ENCODE assay signal across 10 cellular contexts in the genomic region with DNA sequence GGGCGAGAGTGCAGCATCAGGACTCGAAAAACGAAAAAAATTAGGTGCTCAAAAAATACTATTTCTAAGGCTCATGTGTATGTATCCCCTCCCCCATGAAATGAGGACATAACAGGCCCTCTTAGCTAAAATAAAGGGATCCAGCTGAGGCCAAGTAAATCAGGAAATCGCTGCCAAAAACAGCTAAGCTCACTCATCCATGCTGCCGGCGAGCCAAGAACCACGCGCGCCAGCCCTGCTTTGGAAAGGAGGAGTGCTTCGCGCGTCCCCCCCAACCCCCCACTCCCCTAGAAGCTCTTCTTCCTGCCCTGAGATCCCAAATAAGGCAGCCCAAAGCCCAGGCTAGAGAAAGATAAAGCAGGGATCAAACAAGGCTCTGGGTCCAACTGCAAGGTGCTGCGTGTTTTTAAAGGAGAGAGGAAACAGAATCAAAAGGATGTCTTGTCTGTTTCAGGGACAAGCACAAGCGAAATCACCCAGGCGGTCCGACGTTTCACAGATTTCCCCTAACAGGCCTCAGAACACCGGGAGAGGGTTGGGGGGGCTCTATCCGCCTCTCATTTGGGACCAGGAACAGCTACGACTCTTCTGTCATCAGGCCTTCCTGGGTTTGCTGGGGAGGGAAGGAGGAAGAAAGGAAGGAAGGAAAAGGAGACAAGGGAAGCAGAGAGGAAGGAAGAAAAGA.
DNase-seq lines count a peak whose midpoint lies in the region; ATAC-seq, FAIRE-seq and TF ChIP-seq lines count a peak whose summit lies in the region.
"Had no signal": no experiment of that assay in that cellular context is flagged by ENCODE, and none has a peak within 500 bp of the region (broad histone marks: within the 10 kb centered on the region; RNA-seq: fewer than 3 reads in every experiment).

No MANE protein-coding gene starts in this region.

- H3K4me3 ChIP-seq in GM12878 (no peak overlapping the region), lung (no peak overlapping the region), thyroid gland (replicated peaks in 1 of 3) (no peak overlapping the region), foreskin fibroblast (ENCODE audit: low read depth in 1 of 2, low read length in 2 of 2) (no peak overlapping the region)

- TF ChIP-seq CTCF in GM12878 (IDR thresholded peaks at IDR 0.05 in 2 of 3, conservative IDR thresholded peaks at IDR 0.05 in 1 of 3; ENCODE audit: control insufficient read depth in 2 of 3, extremely low read depth in 1 of 3, insufficient read depth in 1 of 3, low read depth in 3 of 3, low read length in 3 of 3) (no peak), lung (IDR thresholded peaks at IDR 0.05; ENCODE audit: control extremely low read depth, extremely low read depth) (no peak), thyroid gland (IDR thresholded peaks at IDR 0.05) (no peak), foreskin fibroblast (IDR thresholded peaks at IDR 0.05; ENCODE audit: low read depth, low read length) (no peak)

- POLR2A ChIA-PET in GM12878 (lab: Charles Lee): no interaction called here

- CTCF ChIA-PET in GM12878 (lab: Yijun Ruan, JAX): interaction anchor here (1.0 kb wide), 1 partner anchor 29 kb away, joined by 3 read pairs; no protein-coding TSS in a partner anchor

- SMC1A ChIA-PET in GM12878 (lab: Charles Lee; ENCODE audit: uncharacterized antibody, unreplicated experiment): no interaction called here

- no peak for TF ChIP-seq EP300 in GM12878 (IDR thresholded peaks at IDR 0.05; ENCODE audit: borderline replicate concordance in 1 of 2, control insufficient read depth in 1 of 2, low read depth in 2 of 2, low read length in 2 of 2)

- H3K27me3 ChIP-seq in GM12878 (replicated peaks in 1 of 2; ENCODE audit: control insufficient read depth in 2 of 2, insufficient read depth in 2 of 2, low read length in 1 of 2) (no peaks in the 10 kb centered on the region), lung (ENCODE audit: control insufficient read depth, insufficient read depth) (no peaks in the 10 kb centered on the region), thyroid gland (no peaks in the 10 kb centered on the region)

- H3K36me3 ChIP-seq in GM12878 (ENCODE audit: control insufficient read depth in 2 of 2, insufficient read depth in 2 of 2, low read length in 1 of 2) (no peaks in the 10 kb centered on the region), lung (ENCODE audit: control insufficient read depth in 2 of 2, insufficient read depth in 2 of 2, low read length in 2 of 2) (no peaks in the 10 kb centered on the region), thyroid gland (no peaks in the 10 kb centered on the region)

- no peak for FAIRE-seq in GM12878 (lab: Jason Lieb, UNC)

- H3K27ac ChIP-seq in GM12878 (ENCODE audit: control insufficient read depth, insufficient read depth) (no peak overlapping the region), lung (ENCODE audit: low read depth in 1 of 2, low read length in 1 of 2) (no peak overlapping the region), thyroid gland (peak overlapping the region in 2 of 3 donors; percentile 62 to 68)

- H3K9me3 ChIP-seq in GM12878 (replicated peaks; ENCODE audit: control insufficient read depth, insufficient read depth, low read length) (no peaks in the 10 kb centered on the region; the same call in 2 of the 3 replicates), lung (ENCODE audit: control insufficient read depth in 2 of 2, insufficient read depth in 1 of 2, low read length in 1 of 2) (no peaks in the 10 kb centered on the region), thyroid gland (no peaks in the 10 kb centered on the region)

- peak overlapping the region; percentile 5 for H2AFZ ChIP-seq in GM12878 (ENCODE audit: control insufficient read depth, low read depth, low read length)

- DNase-seq in NCI-H1092 treated with DMSO at 0.1 percent for 48 hours (lab: John Stamatoyannopoulos, UW) (peak; percentile 94), GM12878 (ENCODE audit: low read depth, low spot score) (no peak), lung (ENCODE audit: low spot score) (peak; percentile 44), thyroid gland (peak; percentile 82 to 86), CD1c-positive myeloid dendritic cell (ENCODE audit: extremely low spot score) (no peak), foreskin fibroblast (no peak), middle frontal gyrus (ENCODE audit: extremely low spot score, low spot score) (no peak)
- DNase-seq: activated CD8-positive, alpha-beta memory T cell treated with anti-CD3 and anti-CD28 coated beads, Interleukin-2, amount 50 U/mL, for 4 hours; GOT3 had no signal

- no peak overlapping the region for H3K9ac ChIP-seq in GM12878 (ENCODE audit: control insufficient read depth, insufficient read depth, low read length)

- BruUV-seq in GM12878 (replicated peaks; lab: Mats Ljungman, UMichigan): no TSS peak

- peaks cover 2% of the 10 kb centered on the region; the same call in 1 of the 2 replicates for H3K4me1 ChIP-seq in GM12878 (ENCODE audit: control insufficient read depth, insufficient read depth, low read length)
- peaks cover 0 to 2% of the 10 kb centered on the region in 2 donors for H3K4me1 ChIP-seq in lung (ENCODE audit: control insufficient read depth in 2 of 2, insufficient read depth in 2 of 2, low read length in 2 of 2)
- peaks cover 34 to 38% of the 10 kb centered on the region in 2 donors for H3K4me1 ChIP-seq in thyroid gland

- TF ChIP-seq RAD21 in GM12878 (IDR thresholded peaks at IDR 0.05; ENCODE audit: insufficient read depth, low read depth, low read length): no peak

- WGBS in GM12878 (ENCODE audit: insufficient coverage, insufficient replicate concordance, low lambda C conversion rate, missing lambda C conversion rate): 18% methylated on average over 16 of the region's 20 CpGs
- WGBS in lung, 2 donors: 16 to 21% methylated on average over 20 of the region's 20 CpGs
- 3 to 8% methylated on average over 20 of the region's 20 CpGs for WGBS in thyroid gland, 2 donors

- TF ChIP-seq POLR2A in GM12878 (IDR thresholded peaks at IDR 0.05; ENCODE audit: low read depth, low read length): no peak
- no peak for TF ChIP-seq POLR2A in thyroid gland (IDR thresholded peaks at IDR 0.05)

- ATAC-seq in GM12878 (no peak), lung (ENCODE audit: insufficient read depth, low FRiP score) (no peak), GM21576 (IDR thresholded peaks at IDR 0.05; ENCODE audit: unreplicated experiment) (no peak)

- no peaks in the 10 kb centered on the region for H3K79me2 ChIP-seq in GM12878 (ENCODE audit: control insufficient read depth, insufficient read depth, low read length)

- H4K20me1 ChIP-seq in GM12878 (ENCODE audit: control insufficient read depth, insufficient read depth): no peaks in the 10 kb centered on the region

- RAD21 ChIA-PET in GM12878 (lab: Charles Lee; ENCODE audit: unreplicated experiment): interaction anchor here (1.0 kb wide), 1 partner anchor 395 kb away, joined by 3 read pairs; no protein-coding TSS in a partner anchor

- intact Hi-C loops in GM12878 (cut with micrococcal nuclease; ENCODE audit: unreplicated experiment) (loop anchor here (10.0 kb wide), 1 partner anchor 395 kb away; no protein-coding TSS in a partner anchor), thyroid gland (cut with DNase I) (no loop called here)

- no peak overlapping the region; the same call in 1 of the 2 replicates for H3K4me2 ChIP-seq in GM12878 (ENCODE audit: control insufficient read depth, insufficient read depth)

- in situ Hi-C loops in GM12878 (cut with MboI): no loop called here

TF ChIP-seq in GM12878, 131 proteins besides CTCF, POLR2A, EP300 and RAD21:
- TF ChIP-seq SIX5 (IDR thresholded peaks at IDR 0.05; ENCODE audit: low read depth, low read length, severe bottlenecking): no peak
TF ChIP-seq in GM12878: peak in this region for 0.

Comparison
In these comparisons a context has a peak if more than half of its experiments do, and no peak if none do; other contexts are left out.
1. DNase-seq: peak in NCI-H1092 treated with DMSO at 0.1 percent for 48 hours (single experiment), lung (single experiment) and thyroid gland (2 of 2); none in GM12878 (single experiment), CD1c-positive myeloid dendritic cell (single experiment), foreskin fibroblast (0 of 2) and middle frontal gyrus (single experiment).
2. H3K27ac ChIP-seq: peak in thyroid gland (2 of 3); none in GM12878 (single experiment) and lung (0 of 2).